In genomic region chr17:19728114-19728495, GRCh38 we compare ENCODE assay signal across 9 cellular contexts. TPM values are rescaled to one million over a fixed set of nuclear protein-coding genes. Genes with fewer than 3 reads are reported as not detected.
A peak's percentile ranks its signal among the peaks of the same experiment; 100 is the strongest.
DNase-seq lines count a peak whose midpoint lies in the region; ATAC-seq and TF ChIP-seq lines count a peak whose summit lies in the region.
"Had no signal": no experiment of that assay in that cellular context is flagged by ENCODE, and none has a peak within 500 bp of the region (broad histone marks: within the 10 kb centered on the region; RNA-seq: fewer than 3 reads in every experiment).

No MANE protein-coding gene starts in this region.

- H3K27me3 Mint-ChIP-seq in activated T-cell treated with anti-CD3 and anti-CD28 coated beads, Interleukin-2, amount 50 U/mL, for 24 hours, result no peaks in the 10 kb centered on the region
- peaks cover 5% of the 10 kb centered on the region for H3K27me3 Mint-ChIP-seq in neural progenitor cell (ENCODE audit: insufficient read depth, low read depth)

- peak; percentile 55 for ATAC-seq in omental fat pad (ENCODE audit: low FRiP score)
- ATAC-seq: HCT116 had no signal

- no peaks in the 10 kb centered on the region for H3K79me2 ChIP-seq in neural progenitor cell (ENCODE audit: low read depth)

- no peak overlapping the region for H3K4me2 ChIP-seq in neural progenitor cell

- H3K9me3 Mint-ChIP-seq in activated T-cell treated with anti-CD3 and anti-CD28 coated beads, Interleukin-2, amount 50 U/mL, for 24 hours, result no peaks in the 10 kb centered on the region
- H3K9me3 Mint-ChIP-seq in neural progenitor cell, result no peaks in the 10 kb centered on the region

- no peak overlapping the region for H3K27ac Mint-ChIP-seq in activated T-cell treated with anti-CD3 and anti-CD28 coated beads, Interleukin-2, amount 50 U/mL, for 24 hours
- no peak overlapping the region for H3K27ac Mint-ChIP-seq in neural progenitor cell

- H3K4me1 ChIP-seq in esophagus squamous epithelium, result peaks cover 42 to 79% (median 59%) of the 10 kb centered on the region in 3 donors
- no peaks in the 10 kb centered on the region for H3K4me1 ChIP-seq in neural progenitor cell

- no peaks in the 10 kb centered on the region for H3F3A ChIP-seq in neural progenitor cell (ENCODE audit: low read depth)

- peaks cover 21% of the 10 kb centered on the region for H3K4me1 Mint-ChIP-seq in activated T-cell treated with anti-CD3 and anti-CD28 coated beads, Interleukin-2, amount 50 U/mL, for 24 hours (ENCODE audit: low read depth)
- peaks cover 2% of the 10 kb centered on the region for H3K4me1 Mint-ChIP-seq in neural progenitor cell

- DNase-seq in Daoy (ENCODE audit: low read depth), result peak; percentile 37
- peak; percentile 0 for DNase-seq in OCI-M1 (lab: John Stamatoyannopoulos, UW)
- DNase-seq in esophagus squamous epithelium (lab: John Stamatoyannopoulos, UW), result no peak
- peak; percentile 64 for DNase-seq in omental fat pad (ENCODE audit: low spot score)
- no peak for DNase-seq in NCI-H1048 (lab: John Stamatoyannopoulos, UW)
- no peak for DNase-seq in activated T-cell treated with anti-CD3 and anti-CD28 coated beads, Interleukin-2, amount 50 U/mL, for 24 hours
- DNase-seq in neural progenitor cell (ENCODE audit: low spot score), result no peak
- no peak for DNase-seq in activated T-cell treated with anti-CD3 and anti-CD28 coated beads for 4 hours

- intact Hi-C loops in esophagus squamous epithelium (cut with DNase I), result no loop called here

- H4K20me1 ChIP-seq in neural progenitor cell (ENCODE audit: low read depth), result no peaks in the 10 kb centered on the region

- H2AFZ ChIP-seq in neural progenitor cell (replicated peaks), result no peak overlapping the region

- no peak overlapping the region for H3K9ac ChIP-seq in neural progenitor cell

- H3K36me3 Mint-ChIP-seq in activated T-cell treated with anti-CD3 and anti-CD28 coated beads, Interleukin-2, amount 50 U/mL, for 24 hours (ENCODE audit: low read depth), result no peaks in the 10 kb centered on the region
- no peaks in the 10 kb centered on the region for H3K36me3 Mint-ChIP-seq in neural progenitor cell

- WGBS in esophagus squamous epithelium, 2 donors, result 4% methylated on average over 3 to 7 of the region's 7 CpGs

- H3K4me3 ChIP-seq in esophagus squamous epithelium (no peak overlapping the region), neural progenitor cell (no peak overlapping the region)

- no peak for TF ChIP-seq POLR2A in esophagus squamous epithelium (IDR thresholded peaks at IDR 0.05)

- H3K9me3 ChIP-seq in esophagus squamous epithelium (no peaks in the 10 kb centered on the region), neural progenitor cell (ENCODE audit: low read depth) (no peaks in the 10 kb centered on the region)

- H3K27me3 ChIP-seq in esophagus squamous epithelium, result no peaks in the 10 kb centered on the region
- no peaks in the 10 kb centered on the region for H3K27me3 ChIP-seq in neural progenitor cell

- TF ChIP-seq CTCF in esophagus squamous epithelium (IDR thresholded peaks at IDR 0.05) (no peak), omental fat pad (IDR thresholded peaks at IDR 0.05) (no peak), neural progenitor cell (IDR thresholded peaks at IDR 0.05) (no peak)

- H3K4me3 Mint-ChIP-seq in activated T-cell treated with anti-CD3 and anti-CD28 coated beads, Interleukin-2, amount 50 U/mL, for 24 hours, result no peak overlapping the region
- no peak overlapping the region for H3K4me3 Mint-ChIP-seq in neural progenitor cell

- H3K36me3 ChIP-seq in esophagus squamous epithelium (no peaks in the 10 kb centered on the region), neural progenitor cell (no peaks in the 10 kb centered on the region)

- peak overlapping the region; percentile 87 to 97 (median 88) for H3K27ac ChIP-seq in esophagus squamous epithelium
- H3K27ac ChIP-seq in neural progenitor cell, result no peak overlapping the region

RNA-seq across cellular contexts. Expression of gene SLC47A2, which starts 11.7 kb away (rescaled TPM):
- not detected in 2 replicates for total RNA-seq in Daoy (2014; rRNA removed; shearing (Covaris generic))
- 1 to 10 TPM in 1 of 4 donors, under 1 TPM in 2, not detected in 1; 0.56 to 2.2 (median 0.76) TPM for total RNA-seq in esophagus squamous epithelium
- total RNA-seq in omental fat pad, result under 1 TPM in 1 of 4 donors, not detected in 3; 0.28 TPM
- total RNA-seq in neural progenitor cell (ENCODE audit: low replicate concordance), result 0.39 and 0.43 TPM in 2 replicates

RNA-seq across cellular contexts. Expression of gene ALDH3A1, which starts 20.0 kb away (rescaled TPM):
- total RNA-seq in Daoy (2014; rRNA removed; shearing (Covaris generic)), result 1.4 TPM in 1 of 2 replicates, not detected in the other
- total RNA-seq in esophagus squamous epithelium (1,000 to 10,000 TPM in 1 of 4 donors, 100 to 1,000 TPM in 3; 480 to 2,454 (median 606) TPM), omental fat pad (1 to 10 TPM; 2.3 to 4.9 (median 3.3) TPM), neural progenitor cell (ENCODE audit: low replicate concordance) (1.4 TPM in 1 of 2 replicates, not detected in the other)

Comparison
In these comparisons a context has a peak if more than half of its experiments do, and no peak if none do; other contexts are left out.
1. DNase-seq: peak in Daoy (single experiment), OCI-M1 (single experiment) and omental fat pad (single experiment); none in esophagus squamous epithelium (single experiment), NCI-H1048 (single experiment), activated T-cell treated with anti-CD3 and anti-CD28 coated beads, Interleukin-2, amount 50 U/mL, for 24 hours (single experiment), neural progenitor cell (single experiment) and activated T-cell treated with anti-CD3 and anti-CD28 coated beads for 4 hours (single experiment).
2. RNA of gene ALDH3A1, which starts 20.0 kb away (total RNA-seq): 480 to 2,454 TPM in esophagus squamous epithelium; 2.3 to 4.9 TPM in omental fat pad, 1.4 TPM in Daoy and 1.4 TPM in neural progenitor cell; every median in the first group is over 10 times any median in the second.